28 cellular contexts compared by ENCODE assay signal in genomic region chr5:113190347-113190746, GRCh38.
DNase-seq lines count a peak whose midpoint lies in the region; ATAC-seq, FAIRE-seq and TF ChIP-seq lines count a peak whose summit lies in the region.
"Had no signal": no experiment of that assay in that cellular context is flagged by ENCODE, and none has a peak within 500 bp of the region (broad histone marks: within the 10 kb centered on the region; RNA-seq: fewer than 3 reads in every experiment).

No MANE protein-coding gene starts in this region.

- H3K27me3 ChIP-seq in HUES48 (ENCODE audit: control insufficient read depth, insufficient read depth, low read length) (no peaks in the 10 kb centered on the region), astrocyte (ENCODE audit: insufficient read depth, low read length) (no peaks in the 10 kb centered on the region)
- H3K27me3 ChIP-seq: gastrocnemius medialis, sigmoid colon, vagina had no signal

- H3K4me1 Mint-ChIP-seq in astrocyte (ENCODE audit: low read depth, unreplicated experiment) (peaks cover 20% of the 10 kb centered on the region), type B pancreatic cell (ENCODE audit: unreplicated experiment) (peaks cover 23% of the 10 kb centered on the region), chondrocyte (ENCODE audit: low read depth) (peaks cover 6% of the 10 kb centered on the region)
- H3K4me1 Mint-ChIP-seq in activated naive CD4-positive, alpha-beta T cell treated with anti-CD3 and anti-CD28 coated beads for 36 hours (ENCODE audit: low read depth), result no peaks in the 10 kb centered on the region
- H3K4me1 Mint-ChIP-seq: activated CD4-positive, alpha-beta T cell treated with anti-CD3 and anti-CD28 coated beads for 36 hours had no signal

- peak overlapping the region; percentile 28 for H3K4me2 ChIP-seq in astrocyte (ENCODE audit: low read length)

- H3K27me3 Mint-ChIP-seq in astrocyte (ENCODE audit: low read depth, unreplicated experiment) (no peaks in the 10 kb centered on the region), type B pancreatic cell (no peaks in the 10 kb centered on the region), chondrocyte (ENCODE audit: low read depth) (no peaks in the 10 kb centered on the region)
- H3K27me3 Mint-ChIP-seq in activated naive CD4-positive, alpha-beta T cell treated with anti-CD3 and anti-CD28 coated beads for 36 hours (ENCODE audit: low read depth), result no peaks in the 10 kb centered on the region
- H3K27me3 Mint-ChIP-seq: activated CD4-positive, alpha-beta T cell treated with anti-CD3 and anti-CD28 coated beads for 36 hours; central memory CD8-positive, alpha-beta T cell; progenitor cell of endocrine pancreas had no signal

- CTCF ChIA-PET in activated naive CD4-positive, alpha-beta T cell treated with anti-CD3 and anti-CD28 coated beads for 36 hours (lab: Charles Lee), result no interaction called here

- intact Hi-C loops in activated naive CD4-positive, alpha-beta T cell treated with anti-CD3 and anti-CD28 coated beads for 36 hours (cut with micrococcal nuclease), result no loop called here
- intact Hi-C loops in posterior vena cava (cut with DNase I), result no loop called here

- no peak for FAIRE-seq in astrocyte (lab: Jason Lieb, UNC)
- FAIRE-seq: endometrium, GM12878 had no signal

- H3K27ac Mint-ChIP-seq in astrocyte (ENCODE audit: unreplicated experiment) (no peak overlapping the region), type B pancreatic cell (peak overlapping the region; percentile 22), chondrocyte (ENCODE audit: unreplicated experiment) (no peak overlapping the region)
- H3K27ac Mint-ChIP-seq in activated naive CD4-positive, alpha-beta T cell treated with anti-CD3 and anti-CD28 coated beads for 36 hours, result no peak overlapping the region
- H3K27ac Mint-ChIP-seq: activated CD4-positive, alpha-beta T cell treated with anti-CD3 and anti-CD28 coated beads for 36 hours; progenitor cell of endocrine pancreas had no signal

- H3K36me3 Mint-ChIP-seq in astrocyte (ENCODE audit: low read depth, unreplicated experiment), result peaks cover 20% of the 10 kb centered on the region
- peaks cover 8% of the 10 kb centered on the region for H3K36me3 Mint-ChIP-seq in type B pancreatic cell
- no peaks in the 10 kb centered on the region for H3K36me3 Mint-ChIP-seq in activated naive CD4-positive, alpha-beta T cell treated with anti-CD3 and anti-CD28 coated beads for 36 hours (ENCODE audit: low read depth)
- H3K36me3 Mint-ChIP-seq in chondrocyte (ENCODE audit: low read depth), result peaks cover 5% of the 10 kb centered on the region
- H3K36me3 Mint-ChIP-seq: CD14-positive monocyte had no signal

- no peak for TF ChIP-seq CTCF in astrocyte (IDR thresholded peaks at IDR 0.05; ENCODE audit: insufficient read depth, low read depth, low read length)
- no peak for TF ChIP-seq CTCF in fibroblast of the aortic adventitia (IDR thresholded peaks at IDR 0.05; ENCODE audit: insufficient read depth, low read length)
- TF ChIP-seq CTCF in type B pancreatic cell (conservative IDR thresholded peaks at IDR 0.05), result no peak
- no peak for TF ChIP-seq CTCF in chondrocyte (IDR thresholded peaks at IDR 0.05)

- DNase-seq in astrocyte (ENCODE audit: low read depth) (peak; percentile 30), fibroblast of the aortic adventitia (ENCODE audit: low read depth) (peak; percentile 39), type B pancreatic cell (ENCODE audit: extremely low spot score, unreplicated experiment) (no peak), chondrocyte (ENCODE audit: low spot score) (no peak), posterior vena cava (ENCODE audit: low spot score) (no peak)
- no peak for DNase-seq in activated naive CD4-positive, alpha-beta T cell treated with anti-CD3 and anti-CD28 coated beads for 36 hours
- DNase-seq: activated CD4-positive, alpha-beta T cell treated with anti-CD3 and anti-CD28 coated beads for 36 hours; activated gamma-delta T cell; activated T-cell treated with anti-CD3 and anti-CD28 coated beads, Interleukin-2, amount 50 U/mL, for 1 hour; dermis blood vessel endothelial cell; gastrocnemius medialis; GOT3; mesenchymal stem cell; NCI-H146; NCI-H446; NCI-H82; sigmoid colon; stimulated activated naive CD8-positive, alpha-beta T cell treated with anti-CD3 and anti-CD28 coated beads, Interleukin-15, Interleukin-2, amounts not matched to agents 100 U/mL and 50 U/mL, for 24 hours had no signal

- no peak overlapping the region for H3K9ac ChIP-seq in HUES48 (ENCODE audit: low read depth, low read length)
- H3K9ac ChIP-seq in astrocyte (ENCODE audit: low read length), result no peak overlapping the region

- H3K9me3 ChIP-seq in HUES48 (ENCODE audit: control insufficient read depth, insufficient read depth, low read length) (peaks cover 2% of the 10 kb centered on the region; the same call in 1 of the 2 replicates), astrocyte (ENCODE audit: insufficient read depth, low read depth, low read length) (no peaks in the 10 kb centered on the region)
- H3K9me3 ChIP-seq: gastrocnemius medialis, sigmoid colon, thoracic aorta, vagina had no signal

- H3K9me3 Mint-ChIP-seq in astrocyte (ENCODE audit: unreplicated experiment), result peaks cover 17% of the 10 kb centered on the region
- peaks cover 17% of the 10 kb centered on the region for H3K9me3 Mint-ChIP-seq in type B pancreatic cell
- H3K9me3 Mint-ChIP-seq in activated naive CD4-positive, alpha-beta T cell treated with anti-CD3 and anti-CD28 coated beads for 36 hours, result peaks cover 2% of the 10 kb centered on the region
- H3K9me3 Mint-ChIP-seq in chondrocyte (ENCODE audit: low read depth), result peaks cover 8% of the 10 kb centered on the region
- H3K9me3 Mint-ChIP-seq: central memory CD8-positive, alpha-beta T cell had no signal

- H3K36me3 ChIP-seq in HUES48 (ENCODE audit: control insufficient read depth, insufficient read depth, low read length), result no peaks in the 10 kb centered on the region
- H3K36me3 ChIP-seq in astrocyte (ENCODE audit: insufficient read depth, low read length), result no peaks in the 10 kb centered on the region
- H3K36me3 ChIP-seq: gastrocnemius medialis, sigmoid colon, thoracic aorta, vagina had no signal

- H2AFZ ChIP-seq in astrocyte (ENCODE audit: low read depth, low read length), result no peak overlapping the region

- H3K4me1 ChIP-seq in HUES48 (ENCODE audit: control insufficient read depth, insufficient read depth, low read length), result peaks cover 20% of the 10 kb centered on the region; the same call in 1 of the 2 replicates
- peaks cover 11% of the 10 kb centered on the region for H3K4me1 ChIP-seq in astrocyte (ENCODE audit: insufficient read depth, low read length)
- H3K4me1 ChIP-seq: sigmoid colon had no signal

- H4K20me1 ChIP-seq in astrocyte (ENCODE audit: insufficient read depth, low read length), result peaks cover 74% of the 10 kb centered on the region

- H3K79me2 ChIP-seq in astrocyte (ENCODE audit: insufficient read depth, low read length), result peaks cover 9% of the 10 kb centered on the region

- ATAC-seq in HG03159 (IDR thresholded peaks at IDR 0.05; ENCODE audit: unreplicated experiment), result no peak
- ATAC-seq: activated CD4-positive, alpha-beta T cell treated with anti-CD3 and anti-CD28 coated beads for 36 hours; gastrocnemius medialis; GM12878; Right ventricle myocardium inferior; stimulated activated naive CD8-positive, alpha-beta T cell treated with anti-CD3 and anti-CD28 coated beads, Interleukin-15, Interleukin-2, amounts not matched to agents 100 U/mL and 50 U/mL, for 24 hours had no signal

- H3K4me3 Mint-ChIP-seq in astrocyte (ENCODE audit: unreplicated experiment), result no peak overlapping the region
- no peak overlapping the region for H3K4me3 Mint-ChIP-seq in type B pancreatic cell
- H3K4me3 Mint-ChIP-seq in activated naive CD4-positive, alpha-beta T cell treated with anti-CD3 and anti-CD28 coated beads for 36 hours, result no peak overlapping the region
- no peak overlapping the region for H3K4me3 Mint-ChIP-seq in chondrocyte (ENCODE audit: unreplicated experiment)
- H3K4me3 Mint-ChIP-seq: activated CD4-positive, alpha-beta T cell treated with anti-CD3 and anti-CD28 coated beads for 36 hours; CD14-positive monocyte; central memory CD8-positive, alpha-beta T cell had no signal

- H3K4me3 ChIP-seq in HUES48 (ENCODE audit: low read depth, low read length), result no peak overlapping the region
- no peak overlapping the region for H3K4me3 ChIP-seq in astrocyte (ENCODE audit: insufficient read depth, low read depth, low read length)
- H3K4me3 ChIP-seq in fibroblast of the aortic adventitia (ENCODE audit: low read depth, low read length), result no peak overlapping the region
- H3K4me3 ChIP-seq: gastrocnemius medialis, GM12878, sigmoid colon, thoracic aorta, vagina had no signal

- H3K27ac ChIP-seq in HUES48 (ENCODE audit: low read depth, low read length) (peak overlapping the region; percentile 60), astrocyte (ENCODE audit: low read depth, low read length) (no peak overlapping the region)
- H3K27ac ChIP-seq: gastrocnemius medialis, sigmoid colon, thoracic aorta, vagina had no signal

Comparison
In these comparisons a context has a peak if more than half of its experiments do, and no peak if none do; other contexts are left out.
1. DNase-seq: peak in astrocyte (single experiment) and fibroblast of the aortic adventitia (single experiment); none in type B pancreatic cell (single experiment), activated naive CD4-positive, alpha-beta T cell treated with anti-CD3 and anti-CD28 coated beads for 36 hours (single experiment), chondrocyte (single experiment) and posterior vena cava (single experiment).